ENCODE assay signal across 12 cellular contexts in the genomic region with DNA sequence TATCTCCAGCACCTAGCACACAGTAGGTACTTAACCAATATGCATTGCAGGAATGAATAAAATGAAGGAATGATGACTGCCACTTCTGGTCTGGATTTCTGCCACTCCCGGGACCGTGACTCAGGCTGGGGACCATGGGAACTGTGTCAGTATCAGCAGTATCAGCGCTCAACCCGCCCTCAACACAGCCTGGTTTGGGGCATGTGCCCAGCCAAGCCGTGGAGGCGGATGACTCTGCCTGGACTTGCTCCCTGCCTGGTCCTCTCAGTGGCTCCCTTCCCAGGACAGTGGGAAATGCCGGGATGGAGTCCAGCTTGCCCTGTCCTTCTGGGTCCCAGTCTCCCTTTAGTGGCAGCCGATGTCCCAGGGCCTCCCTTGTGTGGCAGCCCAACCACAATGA. TPM values are rescaled to one million over a fixed set of nuclear protein-coding genes. Genes with fewer than 3 reads are reported as not detected.
DNase-seq lines count a peak whose midpoint lies in the region; ATAC-seq, FAIRE-seq and TF ChIP-seq lines count a peak whose summit lies in the region.
"Had no signal": no experiment of that assay in that cellular context is flagged by ENCODE, and none has a peak within 500 bp of the region (broad histone marks: within the 10 kb centered on the region; RNA-seq: fewer than 3 reads in every experiment).

No MANE protein-coding gene starts in this region.

- ATAC-seq in Right ventricle myocardium superior (ENCODE audit: poor library complexity) (peak; percentile 90), HG03439 (IDR thresholded peaks at IDR 0.05; ENCODE audit: unreplicated experiment) (no peak), HG03108 (IDR thresholded peaks at IDR 0.05; ENCODE audit: unreplicated experiment) (no peak)

- peaks cover 10% of the 10 kb centered on the region for H3K27me3 ChIP-seq in astrocyte (ENCODE audit: insufficient read depth, low read length)

- intact Hi-C loops in Right ventricle myocardium superior (cut with DNase I): no loop called here

- H3K9ac ChIP-seq in astrocyte (ENCODE audit: low read length): no peak overlapping the region

- H3K4me3 Mint-ChIP-seq in astrocyte (ENCODE audit: unreplicated experiment): no peak overlapping the region
- H3K4me3 Mint-ChIP-seq: CD8-positive, alpha-beta memory T cell; T-helper 2 cell treated with Interferon-gamma antibody and Interleukin-4, amounts not matched to agents 5 μg/mL and 100 μg/mL, for 36 hours had no signal

- TF ChIP-seq CTCF in astrocyte (IDR thresholded peaks at IDR 0.05; ENCODE audit: insufficient read depth, low read depth, low read length): no peak

- H4K20me1 ChIP-seq in astrocyte (ENCODE audit: insufficient read depth, low read length): no peaks in the 10 kb centered on the region

- no peaks in the 10 kb centered on the region for H3K36me3 ChIP-seq in astrocyte (ENCODE audit: insufficient read depth, low read length)

- no peaks in the 10 kb centered on the region for H3K4me1 ChIP-seq in astrocyte (ENCODE audit: insufficient read depth, low read length)

- no peaks in the 10 kb centered on the region for H3K79me2 ChIP-seq in astrocyte (ENCODE audit: insufficient read depth, low read length)

- peaks cover 69% of the 10 kb centered on the region for H3K27me3 Mint-ChIP-seq in astrocyte (ENCODE audit: low read depth, unreplicated experiment)

- H3K27ac Mint-ChIP-seq in astrocyte (ENCODE audit: unreplicated experiment): no peak overlapping the region
- H3K27ac Mint-ChIP-seq: T-helper 2 cell treated with Interferon-gamma antibody and Interleukin-4, amounts not matched to agents 5 μg/mL and 100 μg/mL, for 36 hours had no signal

- H3K36me3 Mint-ChIP-seq in astrocyte (ENCODE audit: low read depth, unreplicated experiment): no peaks in the 10 kb centered on the region
- H3K36me3 Mint-ChIP-seq: CD8-positive, alpha-beta memory T cell had no signal

- no peak for FAIRE-seq in astrocyte (lab: Jason Lieb, UNC)

- peak; percentile 28 for DNase-seq in GM04503 (ENCODE audit: low read depth)
- DNase-seq in astrocyte (ENCODE audit: low read depth): peak; percentile 78
- DNase-seq in Right ventricle myocardium superior: peak; percentile 67
- DNase-seq in putamen (ENCODE audit: low spot score): peak; percentile 39
- no peak for DNase-seq in NCI-H1930 (lab: John Stamatoyannopoulos, UW)
- DNase-seq in cortex of kidney (lab: John Stamatoyannopoulos, UW): no peak
- DNase-seq: CD8-positive, alpha-beta memory T cell; NCI-H1436; NK-92 treated with Interleukin-12 subunit alpha and Interleukin-12 subunit beta, amount 100 ng/mL, for 24 hours had no signal

- H3K4me1 Mint-ChIP-seq in astrocyte (ENCODE audit: low read depth, unreplicated experiment): peaks cover 4% of the 10 kb centered on the region
- H3K4me1 Mint-ChIP-seq: CD8-positive, alpha-beta memory T cell had no signal

- no peak overlapping the region for H2AFZ ChIP-seq in astrocyte (ENCODE audit: low read depth, low read length)

- H3K9me3 ChIP-seq in astrocyte (ENCODE audit: insufficient read depth, low read depth, low read length): no peaks in the 10 kb centered on the region

- H3K27ac ChIP-seq in astrocyte (ENCODE audit: low read depth, low read length): no peak overlapping the region

- H3K4me2 ChIP-seq in astrocyte (ENCODE audit: low read length): no peak overlapping the region

- no peaks in the 10 kb centered on the region for H3K9me3 Mint-ChIP-seq in astrocyte (ENCODE audit: unreplicated experiment)
- H3K9me3 Mint-ChIP-seq: CD8-positive, alpha-beta memory T cell; T-helper 2 cell treated with Interferon-gamma antibody and Interleukin-4, amounts not matched to agents 5 μg/mL and 100 μg/mL, for 36 hours had no signal

- no peak overlapping the region for H3K4me3 ChIP-seq in astrocyte (ENCODE audit: insufficient read depth, low read depth, low read length)

RNA-seq across cellular contexts. Expression of a gene that starts 55.1 kb away (rescaled TPM):
- total RNA-seq in astrocyte (0.75 and 1.5 TPM in 2 replicates), Right ventricle myocardium superior (2.3 TPM)

Comparison
In these comparisons a context has a peak if more than half of its experiments do, and no peak if none do; other contexts are left out.
1. DNase-seq: peak in GM04503 (single experiment), astrocyte (single experiment), Right ventricle myocardium superior (single experiment) and putamen (single experiment); none in NCI-H1930 (0 of 2) and cortex of kidney (single experiment).